Comparison of ENCODE assay signal across 10 cellular contexts in genomic region chr3:119600732-119601131, GRCh38. TPM values are rescaled to one million over a fixed set of nuclear protein-coding genes. Genes with fewer than 3 reads are reported as not detected.
DNase-seq lines count a peak whose midpoint lies in the region; ATAC-seq and TF ChIP-seq lines count a peak whose summit lies in the region.
"Had no signal": no experiment of that assay in that cellular context is flagged by ENCODE, and none has a peak within 500 bp of the region (broad histone marks: within the 10 kb centered on the region; RNA-seq: fewer than 3 reads in every experiment).

No MANE protein-coding gene starts in this region.

- no peaks in the 10 kb centered on the region for H4K20me1 ChIP-seq in OCI-LY7 (ENCODE audit: insufficient read depth, low read length)

- no peaks in the 10 kb centered on the region for H3K36me3 ChIP-seq in OCI-LY7 (ENCODE audit: insufficient read depth, low read length)

- H3K9me2 ChIP-seq in OCI-LY7 (ENCODE audit: insufficient read depth, low read length) = no peaks in the 10 kb centered on the region

- no peak overlapping the region for H2AFZ ChIP-seq in OCI-LY7 (ENCODE audit: low read length)

- H3K4me1 ChIP-seq in OCI-LY7 (ENCODE audit: insufficient read depth, low read length, poor library complexity, severe bottlenecking) = no peaks in the 10 kb centered on the region

- H3K27ac ChIP-seq in OCI-LY7 (ENCODE audit: low read depth, low read length, poor library complexity, severe bottlenecking) = no peak overlapping the region
- H3K27ac ChIP-seq: epithelial cell of prostate, KMS-11 had no signal

- peak; percentile 68 for ATAC-seq in GM18511 (IDR thresholded peaks at IDR 0.05; ENCODE audit: unreplicated experiment)
- ATAC-seq in HG02642 (IDR thresholded peaks at IDR 0.05; ENCODE audit: poor library complexity, unreplicated experiment) = peak; percentile 62

- BruUV-seq in OCI-LY7 (replicated peaks; lab: Mats Ljungman, UMichigan) = no TSS peak

- intact Hi-C loops in OCI-LY7 (cut with micrococcal nuclease; ENCODE audit: unreplicated experiment) = no loop called here

- DNase-seq in AG09319 (ENCODE audit: extremely low read depth, low read depth) (no peak), OCI-LY7 (ENCODE audit: low spot score) (peak; percentile 18), epithelial cell of proximal tubule (ENCODE audit: low read depth) (no peak), NCI-H2029 (lab: John Stamatoyannopoulos, UW) (no peak), NCI-H510A (lab: John Stamatoyannopoulos, UW) (no peak)
- DNase-seq in stimulated activated CD4-positive, alpha-beta T cell treated with anti-CD3 and anti-CD28 coated beads, Interleukin-15, amount 100 ng/mL, for 24 hours = peak; percentile 39

- no peaks in the 10 kb centered on the region for H3K79me2 ChIP-seq in OCI-LY7 (ENCODE audit: insufficient read depth, low read depth, low read length)

- TF ChIP-seq CTCF in AG09319 (IDR thresholded peaks at IDR 0.05; ENCODE audit: low read depth, low read length) (peak; percentile 34), OCI-LY7 (conservative IDR thresholded peaks at IDR 0.05; ENCODE audit: low read length) (peak; percentile 56), epithelial cell of proximal tubule (conservative IDR thresholded peaks at IDR 0.05; ENCODE audit: low read depth, low read length) (peak; percentile 48)

- CTCF ChIA-PET in OCI-LY7 (lab: Charles Lee; ENCODE audit: unreplicated experiment) = no interaction called here

- no peak overlapping the region for H3K4me2 ChIP-seq in OCI-LY7 (ENCODE audit: low read length)
- H3K4me2 ChIP-seq: KMS-11 had no signal

- POLR2A ChIA-PET in OCI-LY7 (lab: Charles Lee) = no interaction called here

- H3K4me3 ChIP-seq in OCI-LY7 (ENCODE audit: low read depth, low read length, poor library complexity, severe bottlenecking) (no peak overlapping the region), epithelial cell of proximal tubule (ENCODE audit: low read depth, low read length) (no peak overlapping the region)

- H3K9me3 ChIP-seq in OCI-LY7 (ENCODE audit: low read length) = no peaks in the 10 kb centered on the region

RNA-seq across cellular contexts. Expression of gene PLA1A, which starts 3.0 kb away (rescaled TPM):
- not detected in 2 replicates for total RNA-seq in OCI-LY7 (2014; rRNA removed; shearing (Covaris generic))
- not detected in 2 replicates for total RNA-seq in OCI-LY7 (2022)
- 0.14 and 0.52 TPM in 2 replicates for total RNA-seq in epithelial cell of proximal tubule

RNA-seq across cellular contexts. Expression of gene ADPRH, which starts 21.4 kb away (rescaled TPM):
- not detected in 2 replicates for total RNA-seq in OCI-LY7 (2014; rRNA removed; shearing (Covaris generic))
- total RNA-seq in OCI-LY7 (2022) (not detected in 2 replicates), epithelial cell of proximal tubule (6.0 and 7.5 TPM in 2 replicates)

RNA-seq across cellular contexts. Expression of gene CD80, which starts 41.3 kb away (rescaled TPM):
- not detected in 2 replicates for total RNA-seq in OCI-LY7 (2014; rRNA removed; shearing (Covaris generic))
- total RNA-seq in OCI-LY7 (2022) (not detected in 2 replicates), epithelial cell of proximal tubule (not detected in 2 replicates)

RNA-seq across cellular contexts. Expression of gene POPDC2, which starts 59.7 kb away (rescaled TPM):
- 0.16 and 1.1 TPM in 2 replicates for total RNA-seq in OCI-LY7 (2014; rRNA removed; shearing (Covaris generic))
- total RNA-seq in OCI-LY7 (2022) = 0.96 and 1.3 TPM in 2 replicates
- total RNA-seq in epithelial cell of proximal tubule = 0.06 and 0.51 TPM in 2 replicates

Comparison
In these comparisons a context has a peak if more than half of its experiments do, and no peak if none do; other contexts are left out.
1. DNase-seq: peak in OCI-LY7 (single experiment) and stimulated activated CD4-positive, alpha-beta T cell treated with anti-CD3 and anti-CD28 coated beads, Interleukin-15, amount 100 ng/mL, for 24 hours (single experiment); none in AG09319 (single experiment), epithelial cell of proximal tubule (single experiment), NCI-H2029 (single experiment) and NCI-H510A (single experiment).
2. Peak in every context shown above with its lines, with median percentiles within 50 percentile points of each other: CTCF ChIP-seq.